ENCODE assay signal across 22 cellular contexts in the genomic region with DNA sequence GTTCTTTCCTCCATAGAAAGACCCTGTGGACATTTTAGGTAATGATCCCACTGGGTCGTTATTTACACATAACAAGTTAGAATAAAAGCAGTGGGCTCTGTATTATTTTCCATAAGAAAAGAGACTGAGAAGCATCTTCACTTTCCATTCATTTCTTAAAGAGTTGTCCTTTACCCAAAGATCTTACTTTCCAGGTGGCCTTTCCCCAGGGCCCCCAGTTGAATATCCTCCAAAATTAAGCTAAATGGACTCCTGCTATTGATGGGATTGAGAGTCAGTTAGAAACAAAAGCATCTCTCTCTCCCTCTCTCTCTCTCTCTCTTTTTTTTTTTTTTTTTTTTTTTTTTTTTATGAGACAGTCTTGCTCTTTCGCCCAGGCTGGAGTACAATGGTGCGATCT.
DNase-seq lines count a peak whose midpoint lies in the region; ATAC-seq and TF ChIP-seq lines count a peak whose summit lies in the region.
"Had no signal": no experiment of that assay in that cellular context is flagged by ENCODE, and none has a peak within 500 bp of the region (broad histone marks: within the 10 kb centered on the region; RNA-seq: fewer than 3 reads in every experiment).

No MANE protein-coding gene starts in this region.

- DNase-seq in Caco-2 (no peak), WTC11 (ENCODE audit: low spot score) (no peak), KG1 (lab: John Stamatoyannopoulos, UW) (no peak), uterus (no peak)
- DNase-seq: AML-193; CD4-positive, alpha-beta T cell; CD8-positive, alpha-beta T cell; DMS 273 treated with DMSO at 0.1 percent for 48 hours; DMS153; DMS53; DMS79; DND-41; EL; GDM1 had no signal

- H3K27me3 ChIP-seq in Caco-2 (replicated peaks; ENCODE audit: control insufficient read depth, insufficient read depth, low read length) = no peaks in the 10 kb centered on the region
- H3K27me3 ChIP-seq in HUES48 (ENCODE audit: control insufficient read depth, insufficient read depth, low read length) = no peaks in the 10 kb centered on the region
- H3K27me3 ChIP-seq in uterus = no peaks in the 10 kb centered on the region
- H3K27me3 ChIP-seq: BLaER1 treated with 17β-estradiol and CSF1 and Interleukin-3, amounts not matched to agents 10 nM and 100 nM had no signal

- TF ChIP-seq POLR2A in uterus (IDR thresholded peaks at IDR 0.05) = no peak

- H3K9ac ChIP-seq in HUES48 (ENCODE audit: low read depth, low read length) = no peak overlapping the region
- H3K9ac ChIP-seq: BLaER1 treated with 17β-estradiol and CSF1 and Interleukin-3, amounts not matched to agents 10 nM and 100 nM had no signal

- POLR2A ChIA-PET in Caco-2 (lab: Charles Lee) = no interaction called here
- POLR2A ChIA-PET in WTC11 (lab: Charles Lee) = no interaction called here

- H3K36me3 ChIP-seq in Caco-2 (ENCODE audit: control insufficient read depth, insufficient read depth, low read length) = peaks cover 3% of the 10 kb centered on the region; the same call in 1 of the 2 replicates
- no peaks in the 10 kb centered on the region; the same call in 1 of the 2 replicates for H3K36me3 ChIP-seq in HUES48 (ENCODE audit: control insufficient read depth, insufficient read depth, low read length)
- H3K36me3 ChIP-seq in uterus = no peaks in the 10 kb centered on the region

- H3K4me1 ChIP-seq in Caco-2 (peaks cover 57% of the 10 kb centered on the region), HUES48 (ENCODE audit: control insufficient read depth, insufficient read depth, low read length) (peaks cover 11% of the 10 kb centered on the region), uterus (no peaks in the 10 kb centered on the region)
- H3K4me1 ChIP-seq: A549; BLaER1 treated with 17β-estradiol and CSF1 and Interleukin-3, amounts not matched to agents 10 nM and 100 nM had no signal

- CTCF ChIA-PET in Caco-2 (lab: Charles Lee) = no interaction called here
- CTCF ChIA-PET in WTC11 (lab: Charles Lee) = interaction anchor here (0.6 kb wide), 3 partner anchors 166 to 421 kb away, joined by 4 read pairs; no protein-coding TSS in a partner anchor

- H3K9me3 Mint-ChIP-seq in Caco-2 (ENCODE audit: unreplicated experiment) (no peaks in the 10 kb centered on the region), WTC11 (peaks cover 3% of the 10 kb centered on the region)
- H3K9me3 Mint-ChIP-seq: CD4-positive, alpha-beta T cell; CD8-positive, alpha-beta T cell had no signal

- peak overlapping the region; percentile 66 for H3K27ac ChIP-seq in HUES48 (ENCODE audit: low read depth, low read length)
- H3K27ac ChIP-seq in uterus = no peak overlapping the region
- H3K27ac ChIP-seq: 22Rv1; A549; BLaER1 treated with 17β-estradiol and CSF1 and Interleukin-3, amounts not matched to agents 10 nM and 100 nM; C4-2B had no signal

- BruUV-seq in Caco-2 (replicated peaks; lab: Mats Ljungman, UMichigan) = no TSS peak

- peak; percentile 55 for ATAC-seq in WTC11
- no peak for ATAC-seq in GM18870 (IDR thresholded peaks at IDR 0.05; ENCODE audit: unreplicated experiment)
- ATAC-seq: A549; CD8-positive, alpha-beta T cell; GM12878 had no signal

- no peak overlapping the region for H3K4me3 ChIP-seq in Caco-2 (ENCODE audit: low read depth, low read length)
- H3K4me3 ChIP-seq in HUES48 (ENCODE audit: low read depth, low read length) = no peak overlapping the region
- no peak overlapping the region for H3K4me3 ChIP-seq in uterus
- H3K4me3 ChIP-seq: A549; BLaER1 treated with 17β-estradiol and CSF1 and Interleukin-3, amounts not matched to agents 10 nM and 100 nM; GM12878 had no signal

- H3K36me3 Mint-ChIP-seq in Caco-2 (ENCODE audit: insufficient read depth, unreplicated experiment) (peaks cover 69% of the 10 kb centered on the region), WTC11 (peaks cover 21% of the 10 kb centered on the region)
- H3K36me3 Mint-ChIP-seq: CD8-positive, alpha-beta T cell had no signal

- no peak for TF ChIP-seq CTCF in Caco-2 (IDR thresholded peaks at IDR 0.05; ENCODE audit: insufficient read depth in 1 of 2, low read depth in 1 of 2, low read length in 1 of 2, severe bottlenecking in 1 of 2, unreplicated experiment in 1 of 2)
- TF ChIP-seq CTCF in WTC11 (IDR thresholded peaks at IDR 0.05) = no peak
- no peak for TF ChIP-seq CTCF in uterus (IDR thresholded peaks at IDR 0.05)

- intact Hi-C loops in Caco-2 (cut with micrococcal nuclease; ENCODE audit: unreplicated experiment) (loop anchor here (2.0 kb wide), 2 partner anchors 19 to 69 kb away; no protein-coding TSS in a partner anchor), uterus (cut with DNase I; ENCODE audit: low total_unique reads) (no loop called here)

- H3K9me3 ChIP-seq in Caco-2 (no peaks in the 10 kb centered on the region), HUES48 (ENCODE audit: control insufficient read depth, insufficient read depth, low read length) (no peaks in the 10 kb centered on the region), uterus (no peaks in the 10 kb centered on the region)
- H3K9me3 ChIP-seq: A549; BLaER1 treated with 17β-estradiol and CSF1 and Interleukin-3, amounts not matched to agents 10 nM and 100 nM had no signal

- no peaks in the 10 kb centered on the region for H3K27me3 Mint-ChIP-seq in Caco-2 (ENCODE audit: insufficient read depth, unreplicated experiment)
- peaks cover 10% of the 10 kb centered on the region for H3K27me3 Mint-ChIP-seq in WTC11 (ENCODE audit: low read depth)
- H3K27me3 Mint-ChIP-seq: B cell had no signal

- peak overlapping the region; percentile 93 for H3K27ac Mint-ChIP-seq in Caco-2 (ENCODE audit: unreplicated experiment)
- no peak overlapping the region; the same call in 1 of the 2 replicates for H3K27ac Mint-ChIP-seq in WTC11
- H3K27ac Mint-ChIP-seq: B cell; CD4-positive, alpha-beta T cell; CD8-positive, alpha-beta T cell had no signal

- H3K4me1 Mint-ChIP-seq in Caco-2 (ENCODE audit: low read depth, unreplicated experiment) (peaks cover 30% of the 10 kb centered on the region), WTC11 (peaks cover 32% of the 10 kb centered on the region)
- H3K4me1 Mint-ChIP-seq: B cell had no signal

- H3K4me3 Mint-ChIP-seq in Caco-2 (ENCODE audit: unreplicated experiment) (peak overlapping the region; percentile 63), WTC11 (no peak overlapping the region)
- H3K4me3 Mint-ChIP-seq: B cell; CD4-positive, alpha-beta T cell; CD8-positive, alpha-beta T cell had no signal

TF ChIP-seq in WTC11, 78 proteins besides CTCF, POLR2A, EP300 and RAD21:
- TF ChIP-seq, protein P1, sequence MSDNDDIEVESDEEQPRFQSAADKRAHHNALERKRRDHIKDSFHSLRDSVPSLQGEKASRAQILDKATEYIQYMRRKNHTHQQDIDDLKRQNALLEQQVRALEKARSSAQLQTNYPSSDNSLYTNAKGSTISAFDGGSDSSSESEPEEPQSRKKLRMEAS (CRISPR knock-in tag; IDR thresholded peaks at IDR 0.05) = no peak
- TF ChIP-seq ZNF138 (CRISPR knock-in tag; conservative IDR thresholded peaks at IDR 0.05) = no peak
- TF ChIP-seq, protein P2, sequence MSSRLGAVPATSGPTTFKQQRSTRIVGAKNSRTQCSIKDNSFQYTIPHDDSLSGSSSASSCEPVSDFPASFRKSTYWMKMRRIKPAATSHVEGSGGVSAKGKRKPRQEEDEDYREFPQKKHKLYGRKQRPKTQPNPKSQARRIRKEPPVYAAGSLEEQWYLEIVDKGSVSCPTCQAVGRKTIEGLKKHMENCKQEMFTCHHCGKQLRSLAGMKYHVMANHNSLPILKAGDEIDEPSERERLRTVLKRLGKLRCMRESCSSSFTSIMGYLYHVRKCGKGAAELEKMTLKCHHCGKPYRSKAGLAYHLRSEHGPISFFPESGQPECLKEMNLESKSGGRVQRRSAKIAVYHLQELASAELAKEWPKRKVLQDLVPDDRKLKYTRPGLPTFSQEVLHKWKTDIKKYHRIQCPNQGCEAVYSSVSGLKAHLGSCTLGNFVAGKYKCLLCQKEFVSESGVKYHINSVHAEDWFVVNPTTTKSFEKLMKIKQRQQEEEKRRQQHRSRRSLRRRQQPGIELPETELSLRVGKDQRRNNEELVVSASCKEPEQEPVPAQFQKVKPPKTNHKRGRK (CRISPR knock-in tag; IDR thresholded peaks at IDR 0.05; ENCODE audit: borderline replicate concordance) = no peak
- TF ChIP-seq NR2C2 (CRISPR knock-in tag; IDR thresholded peaks at IDR 0.05) = no peak
